Comparison of ENCODE assay signal across 23 cellular contexts in genomic region chr17:39868554-39868942, GRCh38. TPM values are rescaled to one million over a fixed set of nuclear protein-coding genes. Genes with fewer than 3 reads are reported as not detected.
DNase-seq lines count a peak whose midpoint lies in the region; ATAC-seq, FAIRE-seq and TF ChIP-seq lines count a peak whose summit lies in the region.
"Had no signal": no experiment of that assay in that cellular context is flagged by ENCODE, and none has a peak within 500 bp of the region (broad histone marks: within the 10 kb centered on the region; RNA-seq: fewer than 3 reads in every experiment).

No MANE protein-coding gene starts in this region.

- peak overlapping the region; percentile 92 for H3K27ac Mint-ChIP-seq in activated naive CD4-positive, alpha-beta T cell treated with anti-CD3 and anti-CD28 coated beads for 36 hours
- peak overlapping the region; percentile 46 for H3K27ac Mint-ChIP-seq in activated naive CD8-positive, alpha-beta T cell treated with anti-CD3 and anti-CD28 coated beads, Interleukin-2, amount 50 U/mL, for 24 hours
- H3K27ac Mint-ChIP-seq: mesothelial cell of epicardium had no signal

- peak overlapping the region; percentile 24 for H3K4me3 Mint-ChIP-seq in activated naive CD4-positive, alpha-beta T cell treated with anti-CD3 and anti-CD28 coated beads for 36 hours
- no peak overlapping the region for H3K4me3 Mint-ChIP-seq in activated naive CD8-positive, alpha-beta T cell treated with anti-CD3 and anti-CD28 coated beads, Interleukin-2, amount 50 U/mL, for 24 hours
- H3K4me3 Mint-ChIP-seq: mesothelial cell of epicardium had no signal

- no peak for DNase-seq in activated naive CD4-positive, alpha-beta T cell treated with anti-CD3 and anti-CD28 coated beads for 36 hours
- no peak for DNase-seq in activated naive CD4-positive, alpha-beta T cell treated with Interleukin-2 at 50 U/mL for 16 hours
- DNase-seq in Karpas-422 (no peak), testis (peak; percentile 26), omental fat pad (ENCODE audit: low spot score) (no peak), frontal cortex (ENCODE audit: low spot score in 2 of 2) (no peak), NCI-H2227 treated with DMSO at 0.1 percent for 48 hours (lab: John Stamatoyannopoulos, UW) (no peak)
- DNase-seq in activated naive CD8-positive, alpha-beta T cell treated with anti-CD3 and anti-CD28 coated beads, Interleukin-2, amount 50 U/mL, for 24 hours = no peak
- DNase-seq: COR-L47, erythroblast, KBM-7, NCI-H1092, NCI-H2081, NCI-H524 treated with DMSO at 0.1 percent for 48 hours, trophoblast cell had no signal

- H3K4me3 ChIP-seq in Karpas-422 (ENCODE audit: low read length) (no peak overlapping the region), testis (peak overlapping the region; percentile 13 to 59)
- H3K4me3 ChIP-seq: gastroesophageal sphincter had no signal

- H3K4me1 ChIP-seq in Karpas-422 (ENCODE audit: low read length) (peaks cover 70% of the 10 kb centered on the region), testis (peaks cover 13% of the 10 kb centered on the region)
- H3K4me1 ChIP-seq: breast epithelium had no signal

- no peaks in the 10 kb centered on the region for H3K36me3 Mint-ChIP-seq in activated naive CD4-positive, alpha-beta T cell treated with anti-CD3 and anti-CD28 coated beads for 36 hours (ENCODE audit: low read depth)
- peaks cover under 1% of the 10 kb centered on the region for H3K36me3 Mint-ChIP-seq in activated naive CD8-positive, alpha-beta T cell treated with anti-CD3 and anti-CD28 coated beads, Interleukin-2, amount 50 U/mL, for 24 hours (ENCODE audit: low read depth)
- H3K36me3 Mint-ChIP-seq: mesothelial cell of epicardium had no signal

- TF ChIP-seq CTCF in testis (IDR thresholded peaks at IDR 0.05) (no peak), omental fat pad (IDR thresholded peaks at IDR 0.05) (no peak)

- no peaks in the 10 kb centered on the region for H4K20me1 ChIP-seq in Karpas-422 (ENCODE audit: insufficient read depth, low read depth, low read length)

- H3K9me3 Mint-ChIP-seq in activated naive CD4-positive, alpha-beta T cell treated with anti-CD3 and anti-CD28 coated beads for 36 hours = peaks cover 2% of the 10 kb centered on the region
- H3K9me3 Mint-ChIP-seq in activated naive CD8-positive, alpha-beta T cell treated with anti-CD3 and anti-CD28 coated beads, Interleukin-2, amount 50 U/mL, for 24 hours = no peaks in the 10 kb centered on the region

- intact Hi-C loops in activated naive CD4-positive, alpha-beta T cell treated with anti-CD3 and anti-CD28 coated beads for 36 hours (cut with micrococcal nuclease) = loop anchor here (5.0 kb wide), 2 partner anchors 229 to 466 kb away; partner anchors contain the start of gene FBXL20
- intact Hi-C loops in testis (cut with DNase I; ENCODE audit: low total_unique reads) = no loop called here

- TF ChIP-seq POLR2A in testis (IDR thresholded peaks at IDR 0.05) = no peak

- CTCF ChIA-PET in activated naive CD4-positive, alpha-beta T cell treated with anti-CD3 and anti-CD28 coated beads for 36 hours (lab: Charles Lee) = no interaction called here

- H3K27me3 Mint-ChIP-seq in activated naive CD4-positive, alpha-beta T cell treated with anti-CD3 and anti-CD28 coated beads for 36 hours (ENCODE audit: low read depth) = no peaks in the 10 kb centered on the region
- no peaks in the 10 kb centered on the region for H3K27me3 Mint-ChIP-seq in activated naive CD8-positive, alpha-beta T cell treated with anti-CD3 and anti-CD28 coated beads, Interleukin-2, amount 50 U/mL, for 24 hours

- H3K9me3 ChIP-seq in Karpas-422 (ENCODE audit: low read length) = no peaks in the 10 kb centered on the region
- no peaks in the 10 kb centered on the region for H3K9me3 ChIP-seq in testis
- H3K9me3 ChIP-seq: breast epithelium had no signal

- H2AFZ ChIP-seq in Karpas-422 (ENCODE audit: low read length) = no peak overlapping the region

- no peak for ATAC-seq in activated naive CD8-positive, alpha-beta T cell treated with anti-CD3 and anti-CD28 coated beads, Interleukin-2, amount 50 U/mL, for 24 hours
- no peak for ATAC-seq in omental fat pad (ENCODE audit: low FRiP score)
- ATAC-seq: gastroesophageal sphincter, HCT116, Right ventricle myocardium inferior had no signal

- H3K4me2 ChIP-seq in Karpas-422 (ENCODE audit: low read depth, low read length, poor library complexity, severe bottlenecking) = no peak overlapping the region

- H3K9me2 ChIP-seq in Karpas-422 (replicated peaks; ENCODE audit: insufficient read depth, low read length) = no peaks in the 10 kb centered on the region

- 31 to 38% methylated on average over 17 of the region's 17 CpGs for WGBS in testis, 2 donors

- peaks cover 43% of the 10 kb centered on the region for H3K4me1 Mint-ChIP-seq in activated naive CD4-positive, alpha-beta T cell treated with anti-CD3 and anti-CD28 coated beads for 36 hours (ENCODE audit: low read depth)
- peaks cover 52% of the 10 kb centered on the region for H3K4me1 Mint-ChIP-seq in activated naive CD8-positive, alpha-beta T cell treated with anti-CD3 and anti-CD28 coated beads, Interleukin-2, amount 50 U/mL, for 24 hours

- no peak overlapping the region for H3K9ac ChIP-seq in Karpas-422 (ENCODE audit: low read length)

- H3K36me3 ChIP-seq in Karpas-422 (ENCODE audit: insufficient read depth, low read length) = no peaks in the 10 kb centered on the region
- H3K36me3 ChIP-seq in testis (ENCODE audit: low read depth, missing control alignments) = no peaks in the 10 kb centered on the region
- H3K36me3 ChIP-seq: breast epithelium, gastroesophageal sphincter had no signal

- H3K27me3 ChIP-seq in Karpas-422 (ENCODE audit: low read length) (no peaks in the 10 kb centered on the region), testis (peaks cover 3% of the 10 kb centered on the region)

- no peak for FAIRE-seq in frontal cortex (lab: Jason Lieb, UNC)

- peaks cover 15% of the 10 kb centered on the region for H3K79me2 ChIP-seq in Karpas-422 (ENCODE audit: low read length)

- H3K27ac ChIP-seq in Karpas-422 (ENCODE audit: low read length) (peak overlapping the region; percentile 32; the same call in 1 of the 2 replicates), testis (peak overlapping the region; percentile 17 to 47)
- H3K27ac ChIP-seq: breast epithelium, gastroesophageal sphincter, HL-60 had no signal

RNA-seq across cellular contexts. Expression of gene ZPBP2, which starts 0.5 kb away (rescaled TPM):
- total RNA-seq in activated naive CD4-positive, alpha-beta T cell treated with anti-CD3 and anti-CD28 coated beads for 36 hours = not detected
- total RNA-seq in Karpas-422 (2014; rRNA removed; shearing (Covaris generic); ENCODE audit: low replicate concordance) = 3.9 and 10.4 TPM in 2 replicates
- 10 to 100 TPM; 45.1 to 63.1 TPM for total RNA-seq in testis
- 224 TPM for polyA plus RNA-seq in testis (ENCODE audit: insufficient read depth, low read depth, low replicate concordance)
- not detected for total RNA-seq in omental fat pad
- total RNA-seq in frontal cortex = not detected
- total RNA-seq: breast epithelium, dermis microvascular lymphatic vessel endothelial cell, gastroesophageal sphincter, mesothelial cell of epicardium, Right ventricle myocardium inferior had no signal
- polyA plus RNA-seq: AG04450 had no signal

RNA-seq across cellular contexts. Expression of gene IKZF3, which starts 4.4 kb away (rescaled TPM):
- 10 to 100 TPM; 34.2 to 36.1 TPM for total RNA-seq in activated naive CD4-positive, alpha-beta T cell treated with anti-CD3 and anti-CD28 coated beads for 36 hours
- 83.0 and 137 TPM in 2 replicates for total RNA-seq in Karpas-422 (2014; rRNA removed; shearing (Covaris generic); ENCODE audit: low replicate concordance)
- total RNA-seq in testis (1 to 10 TPM; 1.9 to 3.8 TPM), omental fat pad (1 to 10 TPM; 2.9 to 8.3 (median 4.5) TPM), frontal cortex (0.41 TPM)
- polyA plus RNA-seq in testis (ENCODE audit: insufficient read depth, low read depth, low replicate concordance) = 3.4 TPM
- total RNA-seq: dermis microvascular lymphatic vessel endothelial cell had no signal
- polyA plus RNA-seq: AG04450 had no signal

RNA-seq across cellular contexts. Expression of gene GSDMB, which starts 49.9 kb away (rescaled TPM):
- 10 to 100 TPM; 22.2 to 25.5 TPM for total RNA-seq in activated naive CD4-positive, alpha-beta T cell treated with anti-CD3 and anti-CD28 coated beads for 36 hours
- 14.8 and 21.3 TPM in 2 replicates for total RNA-seq in Karpas-422 (2014; rRNA removed; shearing (Covaris generic); ENCODE audit: low replicate concordance)
- total RNA-seq in testis = 10 to 100 TPM; 14.2 to 21.7 TPM
- polyA plus RNA-seq in testis (ENCODE audit: insufficient read depth, low read depth, low replicate concordance) = 7.8 TPM
- total RNA-seq in omental fat pad = 10 to 100 TPM; 10.4 to 32.2 (median 21.3) TPM
- total RNA-seq in frontal cortex = 6.5 TPM

RNA-seq across cellular contexts. Expression of gene ORMDL3, which starts 58.9 kb away (rescaled TPM):
- total RNA-seq in activated naive CD4-positive, alpha-beta T cell treated with anti-CD3 and anti-CD28 coated beads for 36 hours = 10 to 100 TPM; 51.8 to 52.1 TPM
- total RNA-seq in Karpas-422 (2014; rRNA removed; shearing (Covaris generic); ENCODE audit: low replicate concordance) = 41.4 and 46.8 TPM in 2 replicates
- total RNA-seq in testis = 10 to 100 TPM; 79.0 to 99.7 TPM
- 77.6 TPM for polyA plus RNA-seq in testis (ENCODE audit: insufficient read depth, low read depth, low replicate concordance)
- 100 to 1,000 TPM in 2 of 4 donors, 10 to 100 TPM in 2; 78.5 to 338 (median 163) TPM for total RNA-seq in omental fat pad
- 38.3 TPM for total RNA-seq in frontal cortex

RNA-seq across cellular contexts. Expression of gene LRRC3C, which starts 59.0 kb away (rescaled TPM):
- total RNA-seq in activated naive CD4-positive, alpha-beta T cell treated with anti-CD3 and anti-CD28 coated beads for 36 hours = not detected
- total RNA-seq in Karpas-422 (2014; rRNA removed; shearing (Covaris generic); ENCODE audit: low replicate concordance) = 0.86 TPM in 1 of 2 replicates, not detected in the other
- total RNA-seq in testis (under 1 TPM in 1 of 2 donors, not detected in 1; 0.47 TPM), omental fat pad (not detected), frontal cortex (not detected)
- 0.78 TPM for polyA plus RNA-seq in testis (ENCODE audit: insufficient read depth, low read depth, low replicate concordance)
- total RNA-seq: dermis microvascular lymphatic vessel endothelial cell, mesothelial cell of epicardium, Right ventricle myocardium inferior had no signal
- polyA plus RNA-seq: AG04450 had no signal
